3 cellular contexts compared by ENCODE assay signal in genomic region chr19:53942001-53942786, GRCh38.
TF ChIP-seq lines count a peak whose summit lies in the region.

No MANE protein-coding gene starts in this region.

TF ChIP-seq in K562, 482 proteins besides CTCF, POLR2A, EP300 and RAD21:
- TF ChIP-seq CTCFL (IDR thresholded peaks at IDR 0.05; ENCODE audit: borderline replicate concordance, insufficient read depth, low read depth, low read length, poor library complexity, severe bottlenecking) (peak; percentile 19), ZKSCAN3 (CRISPR knock-in tag; IDR thresholded peaks at IDR 0.05) (no peak), NRF1 (conservative IDR thresholded peaks at IDR 0.05 in 1 of 2, IDR thresholded peaks at IDR 0.05 in 1 of 2) (peak; percentile 53 to 59; a peak in 3 of 4 replicates)

TF ChIP-seq in HepG2, 621 proteins besides CTCF, POLR2A, EP300 and RAD21:
- no peak for TF ChIP-seq TEAD2 (CRISPR knock-in tag; IDR thresholded peaks at IDR 0.05)
- TF ChIP-seq ZUFSP (CRISPR knock-in tag; IDR thresholded peaks at IDR 0.05; ENCODE audit: borderline replicate concordance), result no peak
- no peak for TF ChIP-seq ESRRA (CRISPR knock-in tag; IDR thresholded peaks at IDR 0.05; ENCODE audit: low read depth)
- TF ChIP-seq ZBTB7A (CRISPR knock-in tag; IDR thresholded peaks at IDR 0.05), result no peak
- no peak for TF ChIP-seq ZNF121 (CRISPR knock-in tag; IDR thresholded peaks at IDR 0.05)
- no peak for TF ChIP-seq NFIC (IDR thresholded peaks at IDR 0.05; ENCODE audit: low read length)
- no peak for TF ChIP-seq SIN3A (IDR thresholded peaks at IDR 0.05; ENCODE audit: borderline replicate concordance, low read depth, low read length)
- no peak for TF ChIP-seq SP1 (IDR thresholded peaks at IDR 0.05)
- TF ChIP-seq SP1 (CRISPR knock-in tag; IDR thresholded peaks at IDR 0.05), result 0 out of 2 replicates have a peak, but pooled peaks have one; percentile 31

TF ChIP-seq in GM12891, 5 proteins besides CTCF, POLR2A, EP300 and RAD21:
- no peak for TF ChIP-seq TAF1 (IDR thresholded peaks at IDR 0.05; ENCODE audit: low read depth, low read length)
- no peak for TF ChIP-seq POLR2AphosphoS5 (IDR thresholded peaks at IDR 0.05; ENCODE audit: low read depth, low read length)
- no peak for TF ChIP-seq PAX5 (IDR thresholded peaks at IDR 0.05; ENCODE audit: insufficient read depth, low read length, severe bottlenecking)
- TF ChIP-seq POU2F2 (IDR thresholded peaks at IDR 0.05; ENCODE audit: low read depth, low read length), result no peak
- no peak for TF ChIP-seq SPI1 (IDR thresholded peaks at IDR 0.05; ENCODE audit: low read depth, low read length)
TF ChIP-seq in GM12891: peak in this region for 0.
